Comparison of ENCODE assay signal across 15 cellular contexts in the genomic region with DNA sequence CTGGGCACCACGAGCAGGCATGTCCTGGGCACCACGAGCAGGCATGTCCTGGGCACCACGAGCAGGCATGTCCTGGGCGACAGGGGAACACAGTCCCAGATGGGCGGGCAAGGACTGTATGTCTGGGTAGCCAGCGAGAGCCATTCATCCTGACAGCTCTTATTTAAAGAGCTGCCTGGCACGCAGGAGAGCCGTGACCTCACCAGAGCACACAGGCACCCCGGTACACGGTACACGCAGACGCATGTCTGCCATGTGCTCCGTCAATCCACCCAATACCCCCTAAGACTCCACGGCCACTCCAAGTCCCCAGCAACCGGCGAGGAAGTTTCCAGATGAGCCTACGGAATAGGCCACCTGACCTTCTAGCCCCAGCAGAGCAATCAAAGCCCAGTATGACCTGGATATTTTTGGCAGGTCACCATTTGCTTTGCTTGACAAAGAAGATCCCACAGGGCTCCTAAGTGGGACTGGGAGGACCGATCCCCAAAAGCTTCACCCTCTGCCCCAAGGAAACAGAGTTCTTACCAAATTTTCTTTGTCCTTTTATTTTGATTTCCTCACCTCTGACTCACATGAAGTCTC. TPM values are rescaled to one million over a fixed set of nuclear protein-coding genes. Genes with fewer than 3 reads are reported as not detected.
DNase-seq lines count a peak whose midpoint lies in the region; ATAC-seq and TF ChIP-seq lines count a peak whose summit lies in the region.
"Had no signal": no experiment of that assay in that cellular context is flagged by ENCODE, and none has a peak within 500 bp of the region (broad histone marks: within the 10 kb centered on the region; RNA-seq: fewer than 3 reads in every experiment).

No MANE protein-coding gene starts in this region.

- H3K27me3 ChIP-seq in heart right ventricle: peaks cover 0 to 4% (median 0%) of the 10 kb centered on the region in 7 donors
- no peaks in the 10 kb centered on the region for H3K27me3 ChIP-seq in lung (ENCODE audit: control insufficient read depth, insufficient read depth)
- H3K27me3 ChIP-seq in upper lobe of left lung: no peaks in the 10 kb centered on the region
- no peaks in the 10 kb centered on the region for H3K27me3 ChIP-seq in body of pancreas

- H3K9me3 ChIP-seq in heart right ventricle (no peaks in the 10 kb centered on the region), lung (ENCODE audit: control insufficient read depth in 2 of 2, insufficient read depth in 1 of 2, low read length in 1 of 2) (no peaks in the 10 kb centered on the region), upper lobe of left lung (no peaks in the 10 kb centered on the region), body of pancreas (no peaks in the 10 kb centered on the region)
- H3K9me3 ChIP-seq: BLaER1 treated with 17β-estradiol and CSF1 and Interleukin-3, amounts not matched to agents 10 nM and 100 nM had no signal

- H3K27ac ChIP-seq in heart right ventricle (peak overlapping the region in 8 of 10 donors; percentile 22 to 72 (median 54)), lung (ENCODE audit: low read depth in 1 of 2, low read length in 1 of 2) (peak overlapping the region; percentile 84), upper lobe of left lung (peak overlapping the region in 3 of 4 donors; percentile 74 to 81 (median 80)), body of pancreas (no peak overlapping the region)
- H3K27ac ChIP-seq: BLaER1 treated with 17β-estradiol and CSF1 and Interleukin-3, amounts not matched to agents 10 nM and 100 nM had no signal

- no peak for TF ChIP-seq POLR2A in upper lobe of left lung (IDR thresholded peaks at IDR 0.05)
- TF ChIP-seq POLR2A in body of pancreas (IDR thresholded peaks at IDR 0.05): no peak

- DNase-seq in Right ventricle myocardium inferior (ENCODE audit: missing footprints) (peak; percentile 59), cardiac septum (ENCODE audit: low spot score) (no peak), heart right ventricle (no peak), lung (ENCODE audit: low spot score) (no peak), upper lobe of left lung (no peak), body of pancreas (no peak), NCI-H1105 (lab: John Stamatoyannopoulos, UW) (no peak), NCI-H1436 treated with DMSO at 0.1 percent for 48 hours (lab: John Stamatoyannopoulos, UW) (no peak)
- DNase-seq: DMS 273 treated with DMSO at 0.1 percent for 48 hours, H7, NCI-H1694, NCI-H2107, NCI-H345, NCI-H526 treated with DMSO at 0.1 percent for 48 hours had no signal

- H3K4me3 ChIP-seq in heart right ventricle (no peak overlapping the region), lung (no peak overlapping the region), upper lobe of left lung (no peak overlapping the region), body of pancreas (no peak overlapping the region)
- H3K4me3 ChIP-seq: BLaER1 treated with 17β-estradiol and CSF1 and Interleukin-3, amounts not matched to agents 10 nM and 100 nM had no signal

- H3K36me3 ChIP-seq in heart right ventricle (peaks cover 0 to 8% (median 0%) of the 10 kb centered on the region in 9 donors), lung (ENCODE audit: control insufficient read depth in 2 of 2, insufficient read depth in 2 of 2, low read length in 2 of 2) (no peaks in the 10 kb centered on the region), upper lobe of left lung (no peaks in the 10 kb centered on the region), body of pancreas (replicated peaks in 1 of 2; ENCODE audit: insufficient read depth in 1 of 2, low read depth in 2 of 2) (no peaks in the 10 kb centered on the region)
- H3K36me3 ChIP-seq: BLaER1 treated with 17β-estradiol and CSF1 and Interleukin-3, amounts not matched to agents 10 nM and 100 nM had no signal

- ATAC-seq in Right ventricle myocardium inferior (peak; percentile 67), heart right ventricle (peak in 7 of 8 donors; percentile 43 to 80 (median 63)), lung (ENCODE audit: insufficient read depth, low FRiP score) (no peak), upper lobe of left lung (ENCODE audit: low FRiP score in 2 of 2) (no peak), body of pancreas (no peak)

- H3K4me1 ChIP-seq in heart right ventricle (peaks cover 0 to 56% (median 32%) of the 10 kb centered on the region in 9 donors), lung (ENCODE audit: control insufficient read depth in 2 of 2, insufficient read depth in 2 of 2, low read length in 2 of 2) (peaks cover 9 to 10% of the 10 kb centered on the region in 2 donors), upper lobe of left lung (peaks cover 8 to 28% (median 14%) of the 10 kb centered on the region in 4 donors), body of pancreas (peaks cover 1% of the 10 kb centered on the region)
- H3K4me1 ChIP-seq: BLaER1 treated with 17β-estradiol and CSF1 and Interleukin-3, amounts not matched to agents 10 nM and 100 nM had no signal

- intact Hi-C loops in Right ventricle myocardium inferior (cut with DNase I): loop anchor here (5.0 kb wide), 1 partner anchor 43 kb away; no protein-coding TSS in a partner anchor
- intact Hi-C loops in cardiac septum (cut with DNase I): no loop called here
- intact Hi-C loops in heart right ventricle (cut with DNase I): loop anchor here in 1 of 10 donors (5.0 kb wide), 1 partner anchor 43 kb away; no protein-coding TSS in a partner anchor
- intact Hi-C loops in body of pancreas (cut with DNase I): no loop called here

- 52 to 67% methylated on average over 17 to 18 of the region's 18 CpGs for WGBS in heart right ventricle, 2 donors
- 86 to 87% methylated on average over 16 to 18 of the region's 18 CpGs for WGBS in lung, 2 donors
- 93 to 98% methylated on average over 13 to 15 of the region's 18 CpGs for WGBS in upper lobe of left lung, 2 donors
- 93 to 94% methylated on average over 9 to 15 of the region's 18 CpGs for WGBS in body of pancreas, 2 donors

- TF ChIP-seq EP300 in upper lobe of left lung (IDR thresholded peaks at IDR 0.05): no peak

- TF ChIP-seq CTCF in heart right ventricle (IDR thresholded peaks at IDR 0.05): no peak
- no peak for TF ChIP-seq CTCF in lung (IDR thresholded peaks at IDR 0.05; ENCODE audit: control extremely low read depth, extremely low read depth)
- no peak for TF ChIP-seq CTCF in upper lobe of left lung (IDR thresholded peaks at IDR 0.05)
- no peak for TF ChIP-seq CTCF in body of pancreas (IDR thresholded peaks at IDR 0.05)

RNA-seq across cellular contexts. Expression of a gene that starts 51.7 kb away (rescaled TPM):
- 58.2 TPM for total RNA-seq in Right ventricle myocardium inferior
- total RNA-seq in cardiac septum: 82.0 TPM
- total RNA-seq in heart right ventricle: 10 to 100 TPM; 54.4 to 79.8 (median 66.1) TPM
- polyA plus RNA-seq in heart right ventricle: 10 to 100 TPM; 19.5 to 44.9 TPM
- total RNA-seq in lung: 10 to 100 TPM; 61.9 to 69.9 TPM
- polyA plus RNA-seq in lung: 10 to 100 TPM; 10.3 to 19.2 TPM
- 100 to 1,000 TPM in 2 of 6 donors, 10 to 100 TPM in 4; 39.7 to 112 (median 60.8) TPM for total RNA-seq in upper lobe of left lung
- total RNA-seq in body of pancreas: 10 to 100 TPM in 1 of 2 donors, 1 to 10 TPM in 1; 9.3 to 14.2 TPM

Comparison
In these comparisons a context has a peak if more than half of its experiments do, and no peak if none do; other contexts are left out.
1. ATAC-seq: peak in Right ventricle myocardium inferior (single experiment) and heart right ventricle (7 of 8); none in lung (single experiment), upper lobe of left lung (0 of 2) and body of pancreas (single experiment).
2. H3K27ac ChIP-seq: peak in heart right ventricle (8 of 10), lung (2 of 2) and upper lobe of left lung (3 of 4); none in body of pancreas (0 of 4).